Comparison of ENCODE assay signal across 8 cellular contexts in the genomic region with DNA sequence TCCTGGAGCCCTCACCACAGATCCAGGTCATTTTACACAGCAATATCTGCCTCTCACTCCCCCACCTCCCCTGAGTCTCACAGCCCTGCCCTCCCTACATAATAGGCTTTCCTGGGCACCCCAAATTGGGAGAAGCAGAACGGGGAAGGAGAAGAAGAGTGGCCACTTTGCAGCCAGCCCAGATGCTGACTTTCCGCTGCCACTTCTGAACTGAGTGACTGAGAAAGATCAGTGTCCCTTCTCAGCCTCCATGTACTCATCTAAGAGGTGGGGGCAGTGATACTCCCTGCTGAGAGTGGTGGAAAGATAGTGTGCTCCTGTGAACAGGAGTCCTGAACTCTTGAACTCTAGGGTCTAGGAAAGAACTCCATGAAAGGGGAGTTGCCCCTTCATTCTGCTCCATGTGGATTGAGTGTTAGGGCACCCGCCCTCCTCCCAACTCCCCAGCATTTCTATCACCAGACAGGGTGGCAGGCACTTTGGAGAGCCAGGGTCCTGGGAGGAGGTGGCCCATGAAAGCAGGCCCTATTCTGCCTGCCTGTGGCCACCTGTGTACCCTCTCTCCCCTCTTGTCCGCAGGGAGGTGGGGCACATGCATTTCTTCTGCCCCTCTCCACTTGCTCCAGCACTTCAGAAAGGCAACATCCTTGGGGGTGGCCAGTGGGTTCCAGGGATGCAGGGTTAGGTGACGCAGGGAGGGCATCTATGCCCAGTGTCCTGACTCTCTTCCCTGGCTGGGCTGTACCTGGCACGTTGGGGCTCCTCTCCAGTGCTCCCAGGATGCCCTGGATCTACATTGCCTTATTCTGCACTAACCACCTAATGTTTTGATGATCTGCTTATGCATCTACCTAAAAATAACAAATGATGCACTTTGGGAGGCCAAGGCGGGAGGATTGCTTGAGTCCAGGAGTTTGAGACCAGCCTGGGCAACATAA. TPM values are rescaled to one million over a fixed set of nuclear protein-coding genes. Genes with fewer than 3 reads are reported as not detected.
DNase-seq lines count a peak whose midpoint lies in the region; ATAC-seq, FAIRE-seq and TF ChIP-seq lines count a peak whose summit lies in the region.

No MANE protein-coding gene starts in this region.

- H4K20me1 ChIP-seq in DOHH2 (ENCODE audit: control insufficient read depth, insufficient read depth, low read depth, low read length) (no peaks in the 10 kb centered on the region), Karpas-422 (ENCODE audit: insufficient read depth, low read depth, low read length) (no peaks in the 10 kb centered on the region), astrocyte (ENCODE audit: insufficient read depth, low read length) (no peaks in the 10 kb centered on the region)

- H3K27me3 Mint-ChIP-seq in astrocyte (ENCODE audit: low read depth, unreplicated experiment), result peaks cover 47% of the 10 kb centered on the region

- no peak for TF ChIP-seq CTCF in DOHH2 (IDR thresholded peaks at IDR 0.05; ENCODE audit: low read depth, low read length, poor library complexity, severe bottlenecking)
- TF ChIP-seq CTCF in astrocyte (IDR thresholded peaks at IDR 0.05; ENCODE audit: insufficient read depth, low read depth, low read length), result no peak
- no peak for TF ChIP-seq CTCF in neutrophil (IDR thresholded peaks at IDR 0.05)

- peaks cover 4% of the 10 kb centered on the region for H3K9me3 Mint-ChIP-seq in astrocyte (ENCODE audit: unreplicated experiment)

- H3K79me2 ChIP-seq in DOHH2 (ENCODE audit: control insufficient read depth, low read length) (no peaks in the 10 kb centered on the region), Karpas-422 (ENCODE audit: low read length) (no peaks in the 10 kb centered on the region), astrocyte (ENCODE audit: insufficient read depth, low read length) (no peaks in the 10 kb centered on the region)

- no peaks in the 10 kb centered on the region for H3K36me3 Mint-ChIP-seq in astrocyte (ENCODE audit: low read depth, unreplicated experiment)

- H3K4me1 ChIP-seq in DOHH2 (ENCODE audit: control insufficient read depth, low read length), result peaks cover 21% of the 10 kb centered on the region
- H3K4me1 ChIP-seq in Karpas-422 (ENCODE audit: low read length), result peaks cover 22% of the 10 kb centered on the region
- H3K4me1 ChIP-seq in astrocyte (ENCODE audit: insufficient read depth, low read length), result peaks cover 15% of the 10 kb centered on the region
- H3K4me1 ChIP-seq in neutrophil (ENCODE audit: control insufficient read depth in 1 of 2, insufficient read depth in 1 of 2, low read depth in 1 of 2, low read length in 1 of 2), result peaks cover 27 to 33% of the 10 kb centered on the region in 2 experiments

- H2AFZ ChIP-seq in Karpas-422 (ENCODE audit: low read length) (peak overlapping the region; percentile 82; the same call in 1 of the 2 replicates), astrocyte (ENCODE audit: low read depth, low read length) (no peak overlapping the region)

- ATAC-seq in GM18909 (IDR thresholded peaks at IDR 0.05; ENCODE audit: poor library complexity, unreplicated experiment) (no peak), GM21381 (IDR thresholded peaks at IDR 0.05; ENCODE audit: unreplicated experiment) (no peak)

- no peak for DNase-seq in Karpas-422
- no peak for DNase-seq in astrocyte (ENCODE audit: low read depth)
- DNase-seq in NCI-H1105 treated with DMSO at 0.1 percent for 48 hours (lab: John Stamatoyannopoulos, UW), result no peak
- DNase-seq in cerebellar cortex (ENCODE audit: low spot score), result no peak

- H3K27me3 ChIP-seq in DOHH2 (ENCODE audit: control insufficient read depth, low read length) (no peaks in the 10 kb centered on the region), Karpas-422 (ENCODE audit: low read length) (no peaks in the 10 kb centered on the region), astrocyte (ENCODE audit: insufficient read depth, low read length) (peaks cover 10% of the 10 kb centered on the region), neutrophil (peaks cover 17% of the 10 kb centered on the region)

- no peaks in the 10 kb centered on the region for H3K9me2 ChIP-seq in DOHH2 (replicated peaks; ENCODE audit: control insufficient read depth, low read length)
- no peaks in the 10 kb centered on the region for H3K9me2 ChIP-seq in Karpas-422 (replicated peaks; ENCODE audit: insufficient read depth, low read length)

- H3K27ac ChIP-seq in DOHH2 (ENCODE audit: low read depth, low read length) (no peak overlapping the region), Karpas-422 (ENCODE audit: low read length) (no peak overlapping the region), astrocyte (ENCODE audit: low read depth, low read length) (no peak overlapping the region), neutrophil (peak overlapping the region; percentile 90)

- peak overlapping the region; percentile 69 for H3K27ac Mint-ChIP-seq in astrocyte (ENCODE audit: unreplicated experiment)

- H3K9me3 ChIP-seq in DOHH2 (ENCODE audit: control insufficient read depth, insufficient read depth, low read length) (peaks cover 6% of the 10 kb centered on the region), Karpas-422 (ENCODE audit: low read length) (no peaks in the 10 kb centered on the region), astrocyte (ENCODE audit: insufficient read depth, low read depth, low read length) (no peaks in the 10 kb centered on the region), neutrophil (peaks cover 5% of the 10 kb centered on the region)

- FAIRE-seq in astrocyte (lab: Jason Lieb, UNC), result no peak

- peak overlapping the region; percentile 50; the same call in 1 of the 2 replicates for H3K4me2 ChIP-seq in DOHH2 (ENCODE audit: low read length)
- peak overlapping the region; percentile 58 for H3K4me2 ChIP-seq in Karpas-422 (ENCODE audit: low read depth, low read length, poor library complexity, severe bottlenecking)
- H3K4me2 ChIP-seq in astrocyte (ENCODE audit: low read length), result peak overlapping the region; percentile 61

- peak overlapping the region; percentile 62 for H3K9ac ChIP-seq in Karpas-422 (ENCODE audit: low read length)
- no peak overlapping the region for H3K9ac ChIP-seq in astrocyte (ENCODE audit: low read length)

- H3K4me3 ChIP-seq in DOHH2 (ENCODE audit: low read length) (no peak overlapping the region), Karpas-422 (ENCODE audit: low read length) (peak overlapping the region; percentile 49; the same call in 1 of the 2 replicates), astrocyte (ENCODE audit: insufficient read depth, low read depth, low read length) (no peak overlapping the region), neutrophil (ENCODE audit: low read depth in 1 of 2, low read length in 1 of 2) (peak overlapping the region; percentile 36 to 49)

- H3K36me3 ChIP-seq in DOHH2 (ENCODE audit: control insufficient read depth, low read length) (no peaks in the 10 kb centered on the region), Karpas-422 (ENCODE audit: insufficient read depth, low read length) (no peaks in the 10 kb centered on the region), astrocyte (ENCODE audit: insufficient read depth, low read length) (no peaks in the 10 kb centered on the region), neutrophil (no peaks in the 10 kb centered on the region)

- H3K4me3 Mint-ChIP-seq in astrocyte (ENCODE audit: unreplicated experiment), result no peak overlapping the region

- peaks cover 15% of the 10 kb centered on the region for H3K4me1 Mint-ChIP-seq in astrocyte (ENCODE audit: low read depth, unreplicated experiment)

- H3F3A ChIP-seq in DOHH2 (ENCODE audit: control insufficient read depth, insufficient read depth), result no peaks in the 10 kb centered on the region

RNA-seq across cellular contexts. Expression of gene MRPS18A, which starts 38.3 kb away (rescaled TPM):
- total RNA-seq in Karpas-422 (2014; rRNA removed; shearing (Covaris generic); ENCODE audit: low replicate concordance), result 53.2 and 82.4 TPM in 2 replicates
- 33.5 and 38.3 TPM in 2 replicates for total RNA-seq in astrocyte

RNA-seq across cellular contexts. Expression of gene VEGFA, which starts 44.1 kb away (rescaled TPM):
- 146 and 217 TPM in 2 replicates for total RNA-seq in Karpas-422 (2014; rRNA removed; shearing (Covaris generic); ENCODE audit: low replicate concordance)
- total RNA-seq in astrocyte, result 144 and 154 TPM in 2 replicates

Comparison
In these comparisons a context has a peak if more than half of its experiments do, and no peak if none do; other contexts are left out.
1. H3K4me3 ChIP-seq: peak in Karpas-422 (single experiment) and neutrophil (2 of 2); none in DOHH2 (single experiment) and astrocyte (single experiment).
2. Peak in every context shown above with its lines, with median percentiles within 50 percentile points of each other: H3K4me2 ChIP-seq.